11 cellular contexts compared by ENCODE assay signal in the genomic region with DNA sequence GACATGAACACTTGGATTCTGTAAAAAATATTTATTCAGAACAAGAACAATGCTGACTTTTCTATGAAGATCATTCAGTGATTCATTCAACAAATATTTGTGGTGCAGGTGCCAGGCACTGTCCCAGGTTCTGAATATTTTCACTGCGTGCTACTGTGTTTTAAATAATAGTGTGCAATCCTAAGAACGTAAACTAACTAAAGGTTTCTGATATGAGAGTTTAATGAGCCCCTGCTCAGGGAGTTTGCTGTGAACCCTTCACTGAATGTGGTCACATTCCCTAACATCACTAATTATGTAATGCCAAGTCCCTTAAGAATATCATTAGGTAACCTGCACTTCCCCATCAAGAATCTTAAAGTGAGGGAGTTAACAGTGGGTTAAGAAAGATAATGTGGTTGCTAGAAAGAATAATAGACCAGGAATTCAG. TPM values are rescaled to one million over a fixed set of nuclear protein-coding genes. Genes with fewer than 3 reads are reported as not detected.
DNase-seq lines count a peak whose midpoint lies in the region; ATAC-seq and TF ChIP-seq lines count a peak whose summit lies in the region.
"Had no signal": no experiment of that assay in that cellular context is flagged by ENCODE, and none has a peak within 500 bp of the region (broad histone marks: within the 10 kb centered on the region; RNA-seq: fewer than 3 reads in every experiment).

No MANE protein-coding gene starts in this region.

- TF ChIP-seq CTCF in neural crest cell (conservative IDR thresholded peaks at IDR 0.05) (no peak), sigmoid colon (IDR thresholded peaks at IDR 0.05) (no peak)

- intact Hi-C loops in sigmoid colon (cut with DNase I) = loop anchor here (2.0 kb wide), 1 partner anchor 473 kb away; no protein-coding TSS in a partner anchor

- H3K27ac Mint-ChIP-seq in neural crest cell (ENCODE audit: unreplicated experiment) = no peak overlapping the region
- H3K27ac Mint-ChIP-seq in CD8-positive, alpha-beta memory T cell = peak overlapping the region in 3 of 8 donors; percentile 17 to 82 (median 41)
- H3K27ac Mint-ChIP-seq in stimulated activated naive B cell treated with anti-CD40 and anti-IgM and Interleukin-4, amounts not matched to agents 10 μg/mL and 1 μg/mL and 100 μg/mL, for 72 hours = no peak overlapping the region
- H3K27ac Mint-ChIP-seq: T-helper 1 cell treated with Interleukin-12 subunit alpha and Interleukin-12 subunit beta and Interleukin-4 antibody, amounts not matched to agents 30 μg/mL and 1 μg/mL, for 36 hours had no signal

- H3K9me3 Mint-ChIP-seq in neural crest cell = no peaks in the 10 kb centered on the region
- H3K9me3 Mint-ChIP-seq in CD8-positive, alpha-beta memory T cell = no peaks in the 10 kb centered on the region
- no peaks in the 10 kb centered on the region for H3K9me3 Mint-ChIP-seq in stimulated activated naive B cell treated with anti-CD40 and anti-IgM and Interleukin-4, amounts not matched to agents 10 μg/mL and 1 μg/mL and 100 μg/mL, for 72 hours
- H3K9me3 Mint-ChIP-seq: T-helper 1 cell treated with Interleukin-12 subunit alpha and Interleukin-12 subunit beta and Interleukin-4 antibody, amounts not matched to agents 30 μg/mL and 1 μg/mL, for 36 hours had no signal

- POLR2A ChIA-PET in CD8-positive, alpha-beta memory T cell (lab: Charles Lee) = interaction anchor here (0.7 kb wide), 1 partner anchor 440 kb away, joined by 5 read pairs; no protein-coding TSS in a partner anchor

- H3K27me3 Mint-ChIP-seq in neural crest cell (ENCODE audit: low read depth) = no peaks in the 10 kb centered on the region
- H3K27me3 Mint-ChIP-seq in CD8-positive, alpha-beta memory T cell = peaks cover 7 to 31% of the 10 kb centered on the region in 2 donors
- peaks cover 8% of the 10 kb centered on the region in 2 donors for H3K27me3 Mint-ChIP-seq in stimulated activated naive B cell treated with anti-CD40 and anti-IgM and Interleukin-4, amounts not matched to agents 10 μg/mL and 1 μg/mL and 100 μg/mL, for 72 hours

- CTCF ChIA-PET in CD8-positive, alpha-beta memory T cell (lab: Charles Lee) = interaction anchor here (0.5 kb wide), 1 partner anchor 1431 kb away, joined by 3 read pairs; no protein-coding TSS in a partner anchor

- DNase-seq in DMS 273 (lab: John Stamatoyannopoulos, UW; ENCODE audit: unreplicated experiment) (peak; percentile 10), DMS 273 treated with DMSO at 0.1 percent for 48 hours (lab: John Stamatoyannopoulos, UW) (no peak), NCI-H460 (ENCODE audit: extremely low read depth, low read depth) (peak; percentile 27), brain pericyte (ENCODE audit: low read depth, low spot score) (peak; percentile 5), neural crest cell (ENCODE audit: low read depth, low spot score) (no peak), sigmoid colon (no peak)
- DNase-seq in CD8-positive, alpha-beta memory T cell = no peak
- DNase-seq in stimulated activated naive B cell treated with anti-CD40 and anti-IgM and Interleukin-4, amounts not matched to agents 10 μg/mL and 1 μg/mL and 100 μg/mL, for 72 hours = no peak
- DNase-seq: 8988T, occipital lobe had no signal

- peak overlapping the region; percentile 90 for H3K4me3 Mint-ChIP-seq in neural crest cell
- H3K4me3 Mint-ChIP-seq in CD8-positive, alpha-beta memory T cell = peak overlapping the region in 3 of 7 donors; percentile 6 to 91 (median 26)
- H3K4me3 Mint-ChIP-seq in stimulated activated naive B cell treated with anti-CD40 and anti-IgM and Interleukin-4, amounts not matched to agents 10 μg/mL and 1 μg/mL and 100 μg/mL, for 72 hours = no peak overlapping the region

- WGBS in sigmoid colon, 2 donors = 9 to 42% methylated on average over 2 of the region's 2 CpGs

- no peak for ATAC-seq in stimulated activated naive B cell treated with anti-CD40 and anti-IgM and Interleukin-4, amounts not matched to agents 10 μg/mL and 1 μg/mL and 100 μg/mL, for 72 hours (replicated peaks)

- TF ChIP-seq POLR2A in sigmoid colon (IDR thresholded peaks at IDR 0.05) = no peak

- H3K9me3 ChIP-seq in CD8-positive, alpha-beta memory T cell (ENCODE audit: low read length) = no peaks in the 10 kb centered on the region
- no peaks in the 10 kb centered on the region for H3K9me3 ChIP-seq in sigmoid colon

- peaks cover 13% of the 10 kb centered on the region for H3K4me1 ChIP-seq in CD8-positive, alpha-beta memory T cell (ENCODE audit: insufficient read depth, low read length)
- peaks cover 0 to 35% (median 15%) of the 10 kb centered on the region in 4 donors for H3K4me1 ChIP-seq in sigmoid colon

- no peak overlapping the region for H3K27ac ChIP-seq in CD8-positive, alpha-beta memory T cell (ENCODE audit: low read depth, low read length)
- no peak overlapping the region for H3K27ac ChIP-seq in sigmoid colon

- H3K36me3 Mint-ChIP-seq in neural crest cell (ENCODE audit: low read depth) = no peaks in the 10 kb centered on the region
- peaks cover 0 to 4% (median 0%) of the 10 kb centered on the region in 3 donors for H3K36me3 Mint-ChIP-seq in CD8-positive, alpha-beta memory T cell
- no peaks in the 10 kb centered on the region for H3K36me3 Mint-ChIP-seq in stimulated activated naive B cell treated with anti-CD40 and anti-IgM and Interleukin-4, amounts not matched to agents 10 μg/mL and 1 μg/mL and 100 μg/mL, for 72 hours

- H3K27me3 ChIP-seq in CD8-positive, alpha-beta memory T cell (ENCODE audit: insufficient read depth, low read length, poor library complexity, severe bottlenecking) = no peaks in the 10 kb centered on the region
- no peaks in the 10 kb centered on the region for H3K27me3 ChIP-seq in sigmoid colon

- H3K36me3 ChIP-seq in CD8-positive, alpha-beta memory T cell (ENCODE audit: insufficient read depth, low read length) = no peaks in the 10 kb centered on the region
- H3K36me3 ChIP-seq in sigmoid colon = no peaks in the 10 kb centered on the region

- peaks cover 30% of the 10 kb centered on the region for H3K4me1 Mint-ChIP-seq in neural crest cell
- H3K4me1 Mint-ChIP-seq in CD8-positive, alpha-beta memory T cell = peaks cover 11 to 24% (median 14%) of the 10 kb centered on the region in 3 donors
- peaks cover 4 to 10% of the 10 kb centered on the region in 2 donors for H3K4me1 Mint-ChIP-seq in stimulated activated naive B cell treated with anti-CD40 and anti-IgM and Interleukin-4, amounts not matched to agents 10 μg/mL and 1 μg/mL and 100 μg/mL, for 72 hours

- no peak for TF ChIP-seq EP300 in sigmoid colon (IDR thresholded peaks at IDR 0.05)

- H3K4me3 ChIP-seq in CD8-positive, alpha-beta memory T cell (ENCODE audit: low read length) = no peak overlapping the region
- no peak overlapping the region for H3K4me3 ChIP-seq in sigmoid colon

RNA-seq across cellular contexts. Expression of a gene that starts 1.7 kb away (rescaled TPM):
- total RNA-seq in NCI-H460 (2014; rRNA removed; shearing (Covaris generic)) = 11.1 and 15.0 TPM in 2 replicates
- 4.9 and 8.2 TPM in 2 replicates for polyA plus RNA-seq in NCI-H460 (2014; cell fraction: nucleus; rRNA removed)
- total RNA-seq in neural crest cell = 19.3 and 20.3 TPM in 2 replicates
- total RNA-seq in CD8-positive, alpha-beta memory T cell = 1 to 10 TPM; 2.6 to 2.7 TPM
- 0.30 TPM for polyA plus RNA-seq in CD8-positive, alpha-beta memory T cell
- 10 to 100 TPM in 3 of 4 donors, 1 to 10 TPM in 1; 8.7 to 11.0 (median 10.4) TPM for total RNA-seq in sigmoid colon
- polyA plus RNA-seq in sigmoid colon = 1 to 10 TPM in 2 of 3 donors, under 1 TPM in 1; 0.92 to 1.2 (median 1.0) TPM

Comparison
In these comparisons a context has a peak if more than half of its experiments do, and no peak if none do; other contexts are left out.
1. DNase-seq: peak in DMS 273 (single experiment), NCI-H460 (single experiment) and brain pericyte (single experiment); none in DMS 273 treated with DMSO at 0.1 percent for 48 hours (single experiment), neural crest cell (single experiment), CD8-positive, alpha-beta memory T cell (0 of 5), stimulated activated naive B cell treated with anti-CD40 and anti-IgM and Interleukin-4, amounts not matched to agents 10 μg/mL and 1 μg/mL and 100 μg/mL, for 72 hours (single experiment) and sigmoid colon (single experiment).